1 cellular context compared by ENCODE assay signal in genomic region chr6:50826037-50826761, GRCh38.
TF ChIP-seq lines count a peak whose summit lies in the region.

No MANE protein-coding gene starts in this region.

TF ChIP-seq in SK-N-SH treated with all-trans-retinoic acid at 6 μM for 48 hours, 23 proteins besides CTCF, POLR2A, EP300 and RAD21 (continued from another document):
- TF ChIP-seq CREB5 (CRISPR knock-in tag; IDR thresholded peaks at IDR 0.05; ENCODE audit: low read depth) (no peak), TCF4 (CRISPR knock-in tag; IDR thresholded peaks at IDR 0.05; ENCODE audit: borderline replicate concordance) (no peak)
